In genomic region chr16:31458073-31458834, GRCh38 we compare ENCODE assay signal across 8 cellular contexts. TPM values are rescaled to one million over a fixed set of nuclear protein-coding genes. Genes with fewer than 3 reads are reported as not detected.
DNase-seq lines count a peak whose midpoint lies in the region; ATAC-seq and TF ChIP-seq lines count a peak whose summit lies in the region.

No MANE protein-coding gene starts in this region.

- H3K9me3 ChIP-seq in RWPE2 (ENCODE audit: severe bottlenecking) (no peaks in the 10 kb centered on the region), right atrium auricular region (no peaks in the 10 kb centered on the region)

- H3K27ac Mint-ChIP-seq in activated naive CD8-positive, alpha-beta T cell, result peak overlapping the region; percentile 94

- H3K27me3 Mint-ChIP-seq in activated naive CD8-positive, alpha-beta T cell, result no peaks in the 10 kb centered on the region

- DNase-seq in NCI-H2107 treated with DMSO at 0.1 percent for 48 hours (lab: John Stamatoyannopoulos, UW; ENCODE audit: unreplicated experiment) (peak; percentile 45), NCI-H2107 (lab: John Stamatoyannopoulos, UW) (no peak), RWPE2 (ENCODE audit: low spot score) (no peak), right atrium auricular region (ENCODE audit: low spot score) (no peak), sciatic nerve (ENCODE audit: low spot score) (peak; percentile 84)

- H3K36me3 Mint-ChIP-seq in activated naive CD8-positive, alpha-beta T cell, result peaks cover 2% of the 10 kb centered on the region

- peak overlapping the region; percentile 81 for H3K27ac ChIP-seq in RWPE2 (ENCODE audit: poor library complexity, severe bottlenecking)
- peak overlapping the region; percentile 98 for H3K27ac ChIP-seq in right atrium auricular region

- no peaks in the 10 kb centered on the region for H3K9me3 Mint-ChIP-seq in activated naive CD8-positive, alpha-beta T cell (ENCODE audit: low read depth)

- H3K27me3 ChIP-seq in RWPE2 (ENCODE audit: insufficient read depth, poor library complexity, severe bottlenecking) (no peaks in the 10 kb centered on the region), right atrium auricular region (no peaks in the 10 kb centered on the region)

- peak overlapping the region; percentile 95 for H3K4me3 Mint-ChIP-seq in activated naive CD8-positive, alpha-beta T cell

- peak overlapping the region; percentile 74 for H3K4me3 ChIP-seq in RWPE2 (ENCODE audit: severe bottlenecking)
- peak overlapping the region; percentile 73 to 76 for H3K4me3 ChIP-seq in right atrium auricular region

- H3K36me3 ChIP-seq in RWPE2 (ENCODE audit: low read depth), result peaks cover 9% of the 10 kb centered on the region; the same call in 1 of the 2 replicates
- peaks cover 15% of the 10 kb centered on the region for H3K36me3 ChIP-seq in right atrium auricular region

- TF ChIP-seq CTCF in RWPE2 (IDR thresholded peaks at IDR 0.05; ENCODE audit: poor library complexity, severe bottlenecking) (no peak), right atrium auricular region (IDR thresholded peaks at IDR 0.05) (peak in 1 of 2 donors; percentile 29)

- peak; percentile 19 for ATAC-seq in HG03175 (IDR thresholded peaks at IDR 0.05; ENCODE audit: unreplicated experiment)
- ATAC-seq in RWPE2 (ENCODE audit: low read depth), result peak; percentile 13; the same call in 2 of the 3 replicates
- ATAC-seq in sciatic nerve, result peak; percentile 6
- no peak for ATAC-seq in HG03565 (IDR thresholded peaks at IDR 0.05; ENCODE audit: unreplicated experiment)

- H3K4me1 Mint-ChIP-seq in activated naive CD8-positive, alpha-beta T cell (ENCODE audit: low read depth), result peaks cover 48% of the 10 kb centered on the region

- H3K4me1 ChIP-seq in RWPE2 (ENCODE audit: insufficient read depth, poor library complexity, severe bottlenecking) (peaks cover 27% of the 10 kb centered on the region), right atrium auricular region (peaks cover 0 to 60% of the 10 kb centered on the region in 2 donors)

- intact Hi-C loops in sciatic nerve (cut with DNase I), result no loop called here

RNA-seq across cellular contexts. Expression of gene ARMC5, which starts 1.0 kb away (rescaled TPM):
- total RNA-seq in right atrium auricular region, result 1 to 10 TPM; 7.4 to 9.0 TPM
- 10.0 TPM for total RNA-seq in sciatic nerve

RNA-seq across cellular contexts. Expression of gene TGFB1I1, which starts 13.7 kb away (rescaled TPM):
- total RNA-seq in right atrium auricular region, result 10 to 100 TPM; 23.4 to 84.7 TPM
- 66.3 TPM for total RNA-seq in sciatic nerve

RNA-seq across cellular contexts. Expression of gene ZNF843, which starts 15.7 kb away (rescaled TPM):
- total RNA-seq in right atrium auricular region (1 to 10 TPM; 3.4 to 4.6 TPM), sciatic nerve (1.5 TPM)

RNA-seq across cellular contexts. Expression of gene SLC5A2, which starts 24.7 kb away (rescaled TPM):
- total RNA-seq in right atrium auricular region (not detected), sciatic nerve (not detected)

RNA-seq across cellular contexts. Expression of gene COX6A2, which starts 30.1 kb away (rescaled TPM):
- total RNA-seq in right atrium auricular region, result 100 to 1,000 TPM; 515 to 564 TPM
- not detected for total RNA-seq in sciatic nerve

Comparison
In these comparisons a context has a peak if more than half of its experiments do, and no peak if none do; other contexts are left out.
1. DNase-seq: peak in NCI-H2107 treated with DMSO at 0.1 percent for 48 hours (single experiment) and sciatic nerve (single experiment); none in NCI-H2107 (single experiment), RWPE2 (single experiment) and right atrium auricular region (single experiment).